8 cellular contexts compared by ENCODE assay signal in genomic region chr13:105139380-105140285, GRCh38.
A peak's percentile ranks its signal among the peaks of the same experiment; 100 is the strongest.
DNase-seq lines count a peak whose midpoint lies in the region; ATAC-seq, FAIRE-seq and TF ChIP-seq lines count a peak whose summit lies in the region.

No MANE protein-coding gene starts in this region.

- H3K4me3 ChIP-seq in WERI-Rb-1 (ENCODE audit: low read depth, low read length) (peak overlapping the region; percentile 61), stomach smooth muscle (ENCODE audit: low read length in 2 of 2) (peak overlapping the region; percentile 31 to 44)
- H3K4me3 ChIP-seq in naive thymus-derived CD4-positive, alpha-beta T cell (ENCODE audit: low read length) = peak overlapping the region; percentile 63

- peak overlapping the region; percentile 93 for H3K27ac Mint-ChIP-seq in central memory CD8-positive, alpha-beta T cell (ENCODE audit: low read depth)
- peak overlapping the region; percentile 94 to 99 (median 96) for H3K27ac Mint-ChIP-seq in naive thymus-derived CD4-positive, alpha-beta T cell

- H3K27ac ChIP-seq in WERI-Rb-1 (peak overlapping the region; percentile 68), stomach smooth muscle (ENCODE audit: low read length) (no peak overlapping the region)
- H3K27ac ChIP-seq in naive thymus-derived CD4-positive, alpha-beta T cell (ENCODE audit: low read depth, low read length) = peak overlapping the region; percentile 74

- DNase-seq in GM12892 (ENCODE audit: insufficient read length) = no peak
- peak; percentile 9 for DNase-seq in NCI-H1092 (lab: John Stamatoyannopoulos, UW)
- peak; percentile 91 for DNase-seq in WERI-Rb-1
- peak; percentile 32 to 48 for DNase-seq in central memory CD8-positive, alpha-beta T cell (ENCODE audit: low spot score in 2 of 2)
- peak; percentile 16 to 76 (median 66) for DNase-seq in naive thymus-derived CD4-positive, alpha-beta T cell
- DNase-seq in HCEC 1CT = no peak

- H3K9me3 Mint-ChIP-seq in central memory CD8-positive, alpha-beta T cell = no peaks in the 10 kb centered on the region
- no peaks in the 10 kb centered on the region for H3K9me3 Mint-ChIP-seq in naive thymus-derived CD4-positive, alpha-beta T cell

- H3K27me3 Mint-ChIP-seq in central memory CD8-positive, alpha-beta T cell = no peaks in the 10 kb centered on the region
- H3K27me3 Mint-ChIP-seq in naive thymus-derived CD4-positive, alpha-beta T cell = peaks cover 0 to 5% (median 0%) of the 10 kb centered on the region in 5 donors

- H3K4me1 ChIP-seq in naive thymus-derived CD4-positive, alpha-beta T cell (ENCODE audit: control insufficient read depth in 2 of 2, insufficient read depth in 2 of 2, low read length in 2 of 2) = peaks cover 0 to 5% of the 10 kb centered on the region in 2 donors
- no peaks in the 10 kb centered on the region for H3K4me1 ChIP-seq in stomach smooth muscle (ENCODE audit: control insufficient read depth, insufficient read depth, low read length)

- H3K9me3 ChIP-seq in WERI-Rb-1 (ENCODE audit: severe bottlenecking) (peaks cover under 1% of the 10 kb centered on the region), stomach smooth muscle (ENCODE audit: control insufficient read depth in 2 of 2, low read length in 2 of 2) (no peaks in the 10 kb centered on the region)
- no peaks in the 10 kb centered on the region for H3K9me3 ChIP-seq in naive thymus-derived CD4-positive, alpha-beta T cell (ENCODE audit: control insufficient read depth in 2 of 3, low read length in 3 of 3)

- no peak overlapping the region for H3K9ac ChIP-seq in stomach smooth muscle (ENCODE audit: low read length in 2 of 2)

- CTCF ChIA-PET in naive thymus-derived CD4-positive, alpha-beta T cell (lab: Charles Lee) = interaction anchor here (0.5 to 1.0 kb wide), 2 partner anchors 505 to 1397 kb away, joined by 3 read pairs; no protein-coding TSS in a partner anchor

- no peaks in the 10 kb centered on the region for H3K36me3 ChIP-seq in WERI-Rb-1
- H3K36me3 ChIP-seq in naive thymus-derived CD4-positive, alpha-beta T cell (ENCODE audit: control insufficient read depth in 2 of 3, insufficient read depth in 3 of 3, low read length in 3 of 3) = no peaks in the 10 kb centered on the region
- H3K36me3 ChIP-seq in stomach smooth muscle (ENCODE audit: control insufficient read depth in 2 of 2, insufficient read depth in 2 of 2, low read length in 2 of 2) = no peaks in the 10 kb centered on the region

- intact Hi-C loops in naive thymus-derived CD4-positive, alpha-beta T cell (cut with micrococcal nuclease) = loop anchor here (1.0 to 10.0 kb wide), 6 partner anchors 63 to 1778 kb away; partner anchors contain the start of gene ARGLU1 (in 2 of the 2)

- H3K4me1 Mint-ChIP-seq in central memory CD8-positive, alpha-beta T cell = peaks cover 19% of the 10 kb centered on the region
- peaks cover 5 to 22% (median 17%) of the 10 kb centered on the region in 7 donors for H3K4me1 Mint-ChIP-seq in naive thymus-derived CD4-positive, alpha-beta T cell

- peak; percentile 96 for ATAC-seq in HG02588 (IDR thresholded peaks at IDR 0.05; ENCODE audit: unreplicated experiment)
- ATAC-seq in central memory CD8-positive, alpha-beta T cell (replicated peaks; ENCODE audit: extremely low read depth, poor library complexity, severe bottlenecking) = peak; percentile 91
- peak; percentile 93 for ATAC-seq in naive thymus-derived CD4-positive, alpha-beta T cell

- TF ChIP-seq CTCF in WERI-Rb-1 (IDR thresholded peaks at IDR 0.05; ENCODE audit: low read depth, low read length) = peak; percentile 88

- H3K36me3 Mint-ChIP-seq in central memory CD8-positive, alpha-beta T cell (ENCODE audit: insufficient read depth) = peaks cover 2% of the 10 kb centered on the region
- H3K36me3 Mint-ChIP-seq in naive thymus-derived CD4-positive, alpha-beta T cell = no peaks in the 10 kb centered on the region

- H3K4me3 Mint-ChIP-seq in central memory CD8-positive, alpha-beta T cell = peak overlapping the region; percentile 91
- H3K4me3 Mint-ChIP-seq in naive thymus-derived CD4-positive, alpha-beta T cell = peak overlapping the region; percentile 85 to 98 (median 94)

- POLR2A ChIA-PET in naive thymus-derived CD4-positive, alpha-beta T cell (lab: Charles Lee) = interaction anchor here (0.5 to 1.4 kb wide), 4 partner anchors 290 to 1428 kb away, joined by 3 to 5 read pairs (median 3); no protein-coding TSS in a partner anchor

- H3K27me3 ChIP-seq in WERI-Rb-1 (ENCODE audit: insufficient read depth, low read depth, severe bottlenecking) = no peaks in the 10 kb centered on the region
- H3K27me3 ChIP-seq in naive thymus-derived CD4-positive, alpha-beta T cell (ENCODE audit: control insufficient read depth in 2 of 2, insufficient read depth in 2 of 2, low read length in 2 of 2) = no peaks in the 10 kb centered on the region
- no peaks in the 10 kb centered on the region for H3K27me3 ChIP-seq in stomach smooth muscle (ENCODE audit: control insufficient read depth in 1 of 2, insufficient read depth in 2 of 2, low read length in 2 of 2)

- peak; percentile 96 for FAIRE-seq in GM12892 (lab: Jason Lieb, UNC)

- peak; percentile 69 for TF ChIP-seq POLR2A in GM12892 (IDR thresholded peaks at IDR 0.05; ENCODE audit: low read depth, low read length)

Comparison
In these comparisons a context has a peak if more than half of its experiments do, and no peak if none do; other contexts are left out.
1. DNase-seq: peak in NCI-H1092 (single experiment), WERI-Rb-1 (single experiment), central memory CD8-positive, alpha-beta T cell (2 of 2) and naive thymus-derived CD4-positive, alpha-beta T cell (9 of 9); none in GM12892 (single experiment) and HCEC 1CT (single experiment).
2. Peak in every context shown above with its lines, with median percentiles within 50 percentile points of each other: ATAC-seq and H3K4me3 ChIP-seq.